ENCODE assay signal across 17 cellular contexts in genomic region chr7:99124236-99124635, GRCh38. TPM values are rescaled to one million over a fixed set of nuclear protein-coding genes. Genes with fewer than 3 reads are reported as not detected.
DNase-seq lines count a peak whose midpoint lies in the region; ATAC-seq and TF ChIP-seq lines count a peak whose summit lies in the region.
"Had no signal": no experiment of that assay in that cellular context is flagged by ENCODE, and none has a peak within 500 bp of the region (broad histone marks: within the 10 kb centered on the region; RNA-seq: fewer than 3 reads in every experiment).

No MANE protein-coding gene starts in this region.

- peak; percentile 18 for ATAC-seq in left colon
- ATAC-seq in HG02938 (IDR thresholded peaks at IDR 0.05; ENCODE audit: unreplicated experiment) = no peak
- no peak for ATAC-seq in HG02884 (IDR thresholded peaks at IDR 0.05; ENCODE audit: unreplicated experiment)
- no peak for ATAC-seq in esophagus mucosa
- no peak for ATAC-seq in HG02852 (IDR thresholded peaks at IDR 0.05; ENCODE audit: unreplicated experiment)
- ATAC-seq: T-helper 17 cell had no signal

- DNase-seq in G401 (ENCODE audit: low spot score) (peak; percentile 76), breast epithelium (ENCODE audit: low spot score in 2 of 2) (no peak), left colon (no peak), smooth muscle cell (lab: John Stamatoyannopoulos, UW; ENCODE audit: unreplicated experiment) (no peak)
- DNase-seq: activated CD4-positive, CD25-positive, alpha-beta regulatory T cell treated with anti-CD3 and anti-CD28 coated beads, Interleukin-2, amount 50 U/mL, for 72 hours; activated CD8-positive, alpha-beta memory T cell treated with anti-CD3 and anti-CD28 coated beads, Interleukin-2, amount 50 U/mL, for 48 hours; activated naive CD4-positive, alpha-beta T cell treated with anti-CD3 and anti-CD28 coated beads, Interleukin-2, amount 10 ng/mL, durations not matched to agents 7 days and 5 days; glutamatergic neuron; NCI-H2029; NCI-H748 treated with DMSO at 0.1 percent for 48 hours; RPMI8226; T-helper 17 cell had no signal

- 96% methylated on average over 4 of the region's 4 CpGs for WGBS in smooth muscle cell (ENCODE audit: low lambda C conversion rate)

- peaks cover 88% of the 10 kb centered on the region for H4K20me1 ChIP-seq in smooth muscle cell (ENCODE audit: low read depth)

- H3K4me3 ChIP-seq in breast epithelium (no peak overlapping the region), smooth muscle cell (no peak overlapping the region)
- H3K4me3 ChIP-seq: prostate gland had no signal

- in situ Hi-C loops in G401 (cut with HindIII; ENCODE audit: low sequenced_read_pairs) = no loop called here

- H3K79me2 ChIP-seq in smooth muscle cell (ENCODE audit: low read depth) = peaks cover 100% of the 10 kb centered on the region

- H3K27me3 ChIP-seq in breast epithelium (no peaks in the 10 kb centered on the region), smooth muscle cell (ENCODE audit: low read depth) (no peaks in the 10 kb centered on the region)

- no peak overlapping the region for H3K4me2 ChIP-seq in smooth muscle cell

- H3F3A ChIP-seq in smooth muscle cell (ENCODE audit: low read depth) = no peaks in the 10 kb centered on the region

- no peaks in the 10 kb centered on the region for H3K9me3 ChIP-seq in breast epithelium
- no peaks in the 10 kb centered on the region for H3K9me3 ChIP-seq in smooth muscle cell (replicated peaks; ENCODE audit: low read depth)
- H3K9me3 ChIP-seq: prostate gland had no signal

- peaks cover 0 to 6% of the 10 kb centered on the region in 2 donors for H3K4me1 ChIP-seq in breast epithelium
- H3K4me1 ChIP-seq in smooth muscle cell (ENCODE audit: low read depth) = peaks cover 19% of the 10 kb centered on the region

- TF ChIP-seq POLR2A in breast epithelium (IDR thresholded peaks at IDR 0.05) = no peak

- H2AFZ ChIP-seq in smooth muscle cell (ENCODE audit: low read depth) = no peak overlapping the region

- intact Hi-C loops in breast epithelium (cut with DNase I; ENCODE audit: low total_unique reads) (no loop called here), left colon (cut with DNase I, micrococcal nuclease) (no loop called here)

- TF ChIP-seq CTCF in breast epithelium (IDR thresholded peaks at IDR 0.05) = no peak
- TF ChIP-seq CTCF in smooth muscle cell (IDR thresholded peaks at IDR 0.05; ENCODE audit: borderline replicate concordance, insufficient read depth, poor library complexity, severe bottlenecking) = no peak

- H3K27ac ChIP-seq in breast epithelium (peak overlapping the region; percentile 41 to 74), smooth muscle cell (ENCODE audit: low read depth) (peak overlapping the region; percentile 50)
- H3K27ac ChIP-seq: prostate gland had no signal

- H3K36me3 ChIP-seq in breast epithelium (no peaks in the 10 kb centered on the region), smooth muscle cell (ENCODE audit: low read depth) (no peaks in the 10 kb centered on the region)
- H3K36me3 ChIP-seq: prostate gland had no signal

- no peak overlapping the region for H3K9ac ChIP-seq in smooth muscle cell (ENCODE audit: low read depth)

RNA-seq across cellular contexts. Expression of gene SMURF1, which starts 19.7 kb away (rescaled TPM):
- total RNA-seq in G401 (2014; rRNA removed; shearing (Covaris generic)) = 16.7 and 23.0 TPM in 2 replicates
- total RNA-seq in breast epithelium = 10 to 100 TPM; 20.2 to 28.7 (median 25.9) TPM
- total RNA-seq in left colon = 10 to 100 TPM; 28.2 to 28.4 TPM
- 15.5 and 28.5 TPM in 2 replicates for total RNA-seq in smooth muscle cell
- polyA plus RNA-seq in smooth muscle cell = 16.2 and 17.5 TPM in 2 replicates
- total RNA-seq in esophagus mucosa = 27.4 TPM
